Comparison of ENCODE assay signal across 1 cellular context in genomic region chr22:50525991-50526848, GRCh38.
TF ChIP-seq lines count a peak whose summit lies in the region.

No MANE protein-coding gene starts in this region.

TF ChIP-seq in HepG2, 621 proteins besides CTCF, POLR2A, EP300 and RAD21 (continued from another document and continues in another):
- TF ChIP-seq, protein P1, sequence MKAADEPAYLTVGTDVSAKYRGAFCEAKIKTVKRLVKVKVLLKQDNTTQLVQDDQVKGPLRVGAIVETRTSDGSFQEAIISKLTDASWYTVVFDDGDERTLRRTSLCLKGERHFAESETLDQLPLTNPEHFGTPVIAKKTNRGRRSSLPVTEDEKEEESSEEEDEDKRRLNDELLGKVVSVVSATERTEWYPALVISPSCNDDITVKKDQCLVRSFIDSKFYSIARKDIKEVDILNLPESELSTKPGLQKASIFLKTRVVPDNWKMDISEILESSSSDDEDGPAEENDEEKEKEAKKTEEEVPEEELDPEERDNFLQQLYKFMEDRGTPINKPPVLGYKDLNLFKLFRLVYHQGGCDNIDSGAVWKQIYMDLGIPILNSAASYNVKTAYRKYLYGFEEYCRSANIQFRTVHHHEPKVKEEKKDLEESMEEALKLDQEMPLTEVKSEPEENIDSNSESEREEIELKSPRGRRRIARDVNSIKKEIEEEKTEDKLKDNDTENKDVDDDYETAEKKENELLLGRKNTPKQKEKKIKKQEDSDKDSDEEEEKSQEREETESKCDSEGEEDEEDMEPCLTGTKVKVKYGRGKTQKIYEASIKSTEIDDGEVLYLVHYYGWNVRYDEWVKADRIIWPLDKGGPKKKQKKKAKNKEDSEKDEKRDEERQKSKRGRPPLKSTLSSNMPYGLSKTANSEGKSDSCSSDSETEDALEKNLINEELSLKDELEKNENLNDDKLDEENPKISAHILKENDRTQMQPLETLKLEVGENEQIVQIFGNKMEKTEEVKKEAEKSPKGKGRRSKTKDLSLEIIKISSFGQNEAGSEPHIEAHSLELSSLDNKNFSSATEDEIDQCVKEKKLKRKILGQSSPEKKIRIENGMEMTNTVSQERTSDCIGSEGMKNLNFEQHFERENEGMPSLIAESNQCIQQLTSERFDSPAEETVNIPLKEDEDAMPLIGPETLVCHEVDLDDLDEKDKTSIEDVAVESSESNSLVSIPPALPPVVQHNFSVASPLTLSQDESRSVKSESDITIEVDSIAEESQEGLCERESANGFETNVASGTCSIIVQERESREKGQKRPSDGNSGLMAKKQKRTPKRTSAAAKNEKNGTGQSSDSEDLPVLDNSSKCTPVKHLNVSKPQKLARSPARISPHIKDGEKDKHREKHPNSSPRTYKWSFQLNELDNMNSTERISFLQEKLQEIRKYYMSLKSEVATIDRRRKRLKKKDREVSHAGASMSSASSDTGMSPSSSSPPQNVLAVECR (CRISPR knock-in tag; IDR thresholded peaks at IDR 0.05; ENCODE audit: borderline replicate concordance) = peak; percentile 39; the same call in 1 of the 2 replicates
- TF ChIP-seq ZNF18 (CRISPR knock-in tag; IDR thresholded peaks at IDR 0.05; ENCODE audit: insufficient replicate concordance) (peak; percentile 52), ZNF644 (CRISPR knock-in tag; IDR thresholded peaks at IDR 0.05; ENCODE audit: low read depth) (no peak), ZNF496 (CRISPR knock-in tag; IDR thresholded peaks at IDR 0.05; ENCODE audit: insufficient replicate concordance) (no peak), RXRB (CRISPR knock-in tag; IDR thresholded peaks at IDR 0.05; ENCODE audit: borderline replicate concordance) (no peak), HOXA3 (CRISPR knock-in tag; IDR thresholded peaks at IDR 0.05) (peak; percentile 30; the same call in 1 of the 2 replicates), ZFP36L1 (CRISPR knock-in tag; IDR thresholded peaks at IDR 0.05) (no peak), ZSCAN9 (CRISPR knock-in tag; IDR thresholded peaks at IDR 0.05; ENCODE audit: borderline replicate concordance) (no peak), BRD4 (CRISPR knock-in tag; IDR thresholded peaks at IDR 0.05) (no peak), ZNF569 (CRISPR knock-in tag; IDR thresholded peaks at IDR 0.05; ENCODE audit: borderline replicate concordance) (no peak), ZNF430 (CRISPR knock-in tag; IDR thresholded peaks at IDR 0.05) (no peak), ATF1 (CRISPR knock-in tag; IDR thresholded peaks at IDR 0.05) (no peak), ZNF367 (CRISPR knock-in tag; IDR thresholded peaks at IDR 0.05; ENCODE audit: borderline replicate concordance) (no peak), RNF2 (conservative IDR thresholded peaks at IDR 0.05; ENCODE audit: low read depth) (no peak), BORCS8-MEF2B (CRISPR knock-in tag; IDR thresholded peaks at IDR 0.05) (no peak; the same call in 1 of the 2 replicates), CENPX (CRISPR knock-in tag; IDR thresholded peaks at IDR 0.05) (no peak), FOXO1 (CRISPR knock-in tag; IDR thresholded peaks at IDR 0.05) (no peak), ZNF501 (CRISPR knock-in tag; IDR thresholded peaks at IDR 0.05) (peak; percentile 90; the same call in 1 of the 2 replicates), HNRNPUL1 (IDR thresholded peaks at IDR 0.05; ENCODE audit: low read depth, low read length) (no peak), ARNT2 (CRISPR knock-in tag; IDR thresholded peaks at IDR 0.05; ENCODE audit: low read depth) (no peak), HCFC1 (IDR thresholded peaks at IDR 0.05; ENCODE audit: low read depth, low read length) (no peak), ZNF547 (CRISPR knock-in tag; IDR thresholded peaks at IDR 0.05) (no peak), CHD4 (IDR thresholded peaks at IDR 0.05; ENCODE audit: borderline replicate concordance, low read length) (no peak), ZNF740 (CRISPR knock-in tag; IDR thresholded peaks at IDR 0.05) (no peak), GPN1 (CRISPR knock-in tag; IDR thresholded peaks at IDR 0.05; ENCODE audit: borderline replicate concordance) (no peak), MTA3 (CRISPR knock-in tag; IDR thresholded peaks at IDR 0.05) (no peak), YEATS2 (CRISPR knock-in tag; IDR thresholded peaks at IDR 0.05; ENCODE audit: borderline replicate concordance) (no peak), RFX5 (IDR thresholded peaks at IDR 0.05; ENCODE audit: low read depth, low read length) (no peak), HNRNPK (IDR thresholded peaks at IDR 0.05; ENCODE audit: low read depth, low read length, poor library complexity, severe bottlenecking) (peak; percentile 76), ZNF747 (CRISPR knock-in tag; IDR thresholded peaks at IDR 0.05; ENCODE audit: borderline replicate concordance) (no peak), ERF (CRISPR knock-in tag; IDR thresholded peaks at IDR 0.05) (no peak), ZNF749 (CRISPR knock-in tag; IDR thresholded peaks at IDR 0.05; ENCODE audit: borderline replicate concordance) (no peak), MED1 (CRISPR knock-in tag; IDR thresholded peaks at IDR 0.05) (no peak), ZNF513 (CRISPR knock-in tag; conservative IDR thresholded peaks at IDR 0.05) (no peak), CBFB (CRISPR knock-in tag; IDR thresholded peaks at IDR 0.05) (no peak), ZNF274 (CRISPR knock-in tag; IDR thresholded peaks at IDR 0.05) (no peak), ZNF224 (CRISPR knock-in tag; IDR thresholded peaks at IDR 0.05) (peak; percentile 58; the same call in 1 of the 2 replicates), RFX3 (CRISPR knock-in tag; IDR thresholded peaks at IDR 0.05) (no peak), ZNF770 (CRISPR knock-in tag; IDR thresholded peaks at IDR 0.05) (no peak), AFF4 (CRISPR knock-in tag; IDR thresholded peaks at IDR 0.05) (no peak), ZNF619 (CRISPR knock-in tag; IDR thresholded peaks at IDR 0.05) (no peak), SKI (IDR thresholded peaks at IDR 0.05; ENCODE audit: partially characterized antibody) (no peak)
- TF ChIP-seq, protein P2, sequence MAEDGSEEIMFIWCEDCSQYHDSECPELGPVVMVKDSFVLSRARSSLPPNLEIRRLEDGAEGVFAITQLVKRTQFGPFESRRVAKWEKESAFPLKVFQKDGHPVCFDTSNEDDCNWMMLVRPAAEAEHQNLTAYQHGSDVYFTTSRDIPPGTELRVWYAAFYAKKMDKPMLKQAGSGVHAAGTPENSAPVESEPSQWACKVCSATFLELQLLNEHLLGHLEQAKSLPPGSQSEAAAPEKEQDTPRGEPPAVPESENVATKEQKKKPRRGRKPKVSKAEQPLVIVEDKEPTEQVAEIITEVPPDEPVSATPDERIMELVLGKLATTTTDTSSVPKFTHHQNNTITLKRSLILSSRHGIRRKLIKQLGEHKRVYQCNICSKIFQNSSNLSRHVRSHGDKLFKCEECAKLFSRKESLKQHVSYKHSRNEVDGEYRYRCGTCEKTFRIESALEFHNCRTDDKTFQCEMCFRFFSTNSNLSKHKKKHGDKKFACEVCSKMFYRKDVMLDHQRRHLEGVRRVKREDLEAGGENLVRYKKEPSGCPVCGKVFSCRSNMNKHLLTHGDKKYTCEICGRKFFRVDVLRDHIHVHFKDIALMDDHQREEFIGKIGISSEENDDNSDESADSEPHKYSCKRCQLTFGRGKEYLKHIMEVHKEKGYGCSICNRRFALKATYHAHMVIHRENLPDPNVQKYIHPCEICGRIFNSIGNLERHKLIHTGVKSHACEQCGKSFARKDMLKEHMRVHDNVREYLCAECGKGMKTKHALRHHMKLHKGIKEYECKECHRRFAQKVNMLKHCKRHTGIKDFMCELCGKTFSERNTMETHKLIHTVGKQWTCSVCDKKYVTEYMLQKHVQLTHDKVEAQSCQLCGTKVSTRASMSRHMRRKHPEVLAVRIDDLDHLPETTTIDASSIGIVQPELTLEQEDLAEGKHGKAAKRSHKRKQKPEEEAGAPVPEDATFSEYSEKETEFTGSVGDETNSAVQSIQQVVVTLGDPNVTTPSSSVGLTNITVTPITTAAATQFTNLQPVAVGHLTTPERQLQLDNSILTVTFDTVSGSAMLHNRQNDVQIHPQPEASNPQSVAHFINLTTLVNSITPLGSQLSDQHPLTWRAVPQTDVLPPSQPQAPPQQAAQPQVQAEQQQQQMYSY (CRISPR knock-in tag; IDR thresholded peaks at IDR 0.05) = no peak
- TF ChIP-seq, protein P3, sequence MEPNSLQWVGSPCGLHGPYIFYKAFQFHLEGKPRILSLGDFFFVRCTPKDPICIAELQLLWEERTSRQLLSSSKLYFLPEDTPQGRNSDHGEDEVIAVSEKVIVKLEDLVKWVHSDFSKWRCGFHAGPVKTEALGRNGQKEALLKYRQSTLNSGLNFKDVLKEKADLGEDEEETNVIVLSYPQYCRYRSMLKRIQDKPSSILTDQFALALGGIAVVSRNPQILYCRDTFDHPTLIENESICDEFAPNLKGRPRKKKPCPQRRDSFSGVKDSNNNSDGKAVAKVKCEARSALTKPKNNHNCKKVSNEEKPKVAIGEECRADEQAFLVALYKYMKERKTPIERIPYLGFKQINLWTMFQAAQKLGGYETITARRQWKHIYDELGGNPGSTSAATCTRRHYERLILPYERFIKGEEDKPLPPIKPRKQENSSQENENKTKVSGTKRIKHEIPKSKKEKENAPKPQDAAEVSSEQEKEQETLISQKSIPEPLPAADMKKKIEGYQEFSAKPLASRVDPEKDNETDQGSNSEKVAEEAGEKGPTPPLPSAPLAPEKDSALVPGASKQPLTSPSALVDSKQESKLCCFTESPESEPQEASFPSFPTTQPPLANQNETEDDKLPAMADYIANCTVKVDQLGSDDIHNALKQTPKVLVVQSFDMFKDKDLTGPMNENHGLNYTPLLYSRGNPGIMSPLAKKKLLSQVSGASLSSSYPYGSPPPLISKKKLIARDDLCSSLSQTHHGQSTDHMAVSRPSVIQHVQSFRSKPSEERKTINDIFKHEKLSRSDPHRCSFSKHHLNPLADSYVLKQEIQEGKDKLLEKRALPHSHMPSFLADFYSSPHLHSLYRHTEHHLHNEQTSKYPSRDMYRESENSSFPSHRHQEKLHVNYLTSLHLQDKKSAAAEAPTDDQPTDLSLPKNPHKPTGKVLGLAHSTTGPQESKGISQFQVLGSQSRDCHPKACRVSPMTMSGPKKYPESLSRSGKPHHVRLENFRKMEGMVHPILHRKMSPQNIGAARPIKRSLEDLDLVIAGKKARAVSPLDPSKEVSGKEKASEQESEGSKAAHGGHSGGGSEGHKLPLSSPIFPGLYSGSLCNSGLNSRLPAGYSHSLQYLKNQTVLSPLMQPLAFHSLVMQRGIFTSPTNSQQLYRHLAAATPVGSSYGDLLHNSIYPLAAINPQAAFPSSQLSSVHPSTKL (CRISPR knock-in tag; IDR thresholded peaks at IDR 0.05) = no peak
